ENCODE assay signal across 20 cellular contexts in the genomic region with DNA sequence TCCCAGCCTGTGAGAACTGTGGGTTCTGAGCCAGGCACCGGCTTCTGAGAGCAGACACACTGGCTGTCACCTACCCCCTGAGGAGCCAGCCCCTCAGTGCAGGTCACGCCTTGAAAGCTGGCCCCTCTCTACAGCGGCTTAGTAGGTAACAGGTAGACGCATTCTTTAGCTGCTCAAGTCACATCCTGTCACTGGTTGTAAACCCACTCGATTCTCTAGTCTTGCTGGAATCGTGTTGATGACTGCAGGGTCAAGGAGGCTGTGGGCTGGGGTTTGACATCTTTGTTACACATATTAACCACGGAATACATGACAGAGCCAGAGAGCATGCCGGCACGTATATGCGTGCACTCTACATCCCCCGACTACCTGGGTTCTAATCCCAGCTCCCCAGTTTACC.
DNase-seq lines count a peak whose midpoint lies in the region; ATAC-seq, FAIRE-seq and TF ChIP-seq lines count a peak whose summit lies in the region.
"Had no signal": no experiment of that assay in that cellular context is flagged by ENCODE, and none has a peak within 500 bp of the region (broad histone marks: within the 10 kb centered on the region; RNA-seq: fewer than 3 reads in every experiment).

No MANE protein-coding gene starts in this region.

- CTCF ChIA-PET in activated CD8-positive, alpha-beta T cell treated with anti-CD3 and anti-CD28 coated beads for 36 hours (lab: Charles Lee), result no interaction called here
- CTCF ChIA-PET in activated CD8-positive, alpha-beta T cell treated with anti-CD3 and anti-CD28 coated beads, Interleukin-2, amount 10 ng/mL, durations not matched to agents 7 days and 5 days (lab: Charles Lee), result no interaction called here
- CTCF ChIA-PET in GM12878 (lab: Yijun Ruan, JAX), result no interaction called here

- no peaks in the 10 kb centered on the region for H3K27me3 Mint-ChIP-seq in activated CD8-positive, alpha-beta T cell treated with anti-CD3 and anti-CD28 coated beads for 36 hours
- H3K27me3 Mint-ChIP-seq in activated CD8-positive, alpha-beta T cell treated with anti-CD3 and anti-CD28 coated beads, Interleukin-2, amount 10 ng/mL, durations not matched to agents 7 days and 5 days (ENCODE audit: low read depth), result no peaks in the 10 kb centered on the region
- H3K27me3 Mint-ChIP-seq: IgD-negative memory B cell; stimulated activated naive B cell treated with anti-CD40 and anti-IgM and Interleukin-4, amounts not matched to agents 10 μg/mL and 1 μg/mL and 100 μg/mL, for 72 hours had no signal

- no peak for TF ChIP-seq CTCF in activated CD8-positive, alpha-beta T cell treated with anti-CD3 and anti-CD28 coated beads for 36 hours (IDR thresholded peaks at IDR 0.05)
- TF ChIP-seq CTCF in DND-41 (IDR thresholded peaks at IDR 0.05; ENCODE audit: borderline replicate concordance, extremely low read depth, low read length, poor library complexity, severe bottlenecking) (no peak), GM12878 (IDR thresholded peaks at IDR 0.05 in 2 of 3, conservative IDR thresholded peaks at IDR 0.05 in 1 of 3; ENCODE audit: control insufficient read depth in 2 of 3, extremely low read depth in 1 of 3, insufficient read depth in 1 of 3, low read depth in 3 of 3, low read length in 3 of 3) (no peak), sigmoid colon (IDR thresholded peaks at IDR 0.05) (no peak)

- no peak overlapping the region for H2AFZ ChIP-seq in DND-41 (ENCODE audit: low read depth, low read length)
- H2AFZ ChIP-seq in GM12878 (ENCODE audit: control insufficient read depth, low read depth, low read length), result no peak overlapping the region

- TF ChIP-seq EP300 in GM12878 (IDR thresholded peaks at IDR 0.05; ENCODE audit: borderline replicate concordance in 1 of 2, control insufficient read depth in 1 of 2, low read depth in 2 of 2, low read length in 2 of 2) (no peak), sigmoid colon (IDR thresholded peaks at IDR 0.05) (no peak)

- H3K9ac ChIP-seq in DND-41 (ENCODE audit: low read depth, low read length), result no peak overlapping the region
- no peak overlapping the region for H3K9ac ChIP-seq in GM12878 (ENCODE audit: control insufficient read depth, insufficient read depth, low read length)

- POLR2A ChIA-PET in activated CD8-positive, alpha-beta T cell treated with anti-CD3 and anti-CD28 coated beads for 36 hours (lab: Charles Lee), result interaction anchor here (0.8 kb wide), 1 partner anchor 23 kb away, joined by 3 read pairs; no protein-coding TSS in a partner anchor
- POLR2A ChIA-PET in activated CD8-positive, alpha-beta T cell treated with anti-CD3 and anti-CD28 coated beads, Interleukin-2, amount 10 ng/mL, durations not matched to agents 7 days and 5 days (lab: Charles Lee), result no interaction called here
- POLR2A ChIA-PET in GM12878 (lab: Charles Lee), result no interaction called here

- peaks cover 1% of the 10 kb centered on the region for H3K9me3 Mint-ChIP-seq in activated CD8-positive, alpha-beta T cell treated with anti-CD3 and anti-CD28 coated beads for 36 hours
- H3K9me3 Mint-ChIP-seq in activated CD8-positive, alpha-beta T cell treated with anti-CD3 and anti-CD28 coated beads, Interleukin-2, amount 10 ng/mL, durations not matched to agents 7 days and 5 days (ENCODE audit: insufficient read depth), result no peaks in the 10 kb centered on the region
- H3K9me3 Mint-ChIP-seq: stimulated activated naive B cell treated with anti-CD40 and anti-IgM and Interleukin-4, amounts not matched to agents 10 μg/mL and 1 μg/mL and 100 μg/mL, for 72 hours had no signal

- in situ Hi-C loops in GM12878 (cut with MboI), result no loop called here

- H3K9me3 ChIP-seq in DND-41 (ENCODE audit: insufficient read depth, low read length, severe bottlenecking) (no peaks in the 10 kb centered on the region), GM12878 (replicated peaks; ENCODE audit: control insufficient read depth, insufficient read depth, low read length) (peaks cover 3% of the 10 kb centered on the region; the same call in 1 of the 3 replicates), sigmoid colon (no peaks in the 10 kb centered on the region)
- H3K9me3 ChIP-seq: vagina had no signal

- FAIRE-seq in GM12878 (lab: Jason Lieb, UNC), result no peak

- SMC1A ChIA-PET in GM12878 (lab: Charles Lee; ENCODE audit: uncharacterized antibody, unreplicated experiment), result no interaction called here

- intact Hi-C loops in activated CD8-positive, alpha-beta T cell treated with anti-CD3 and anti-CD28 coated beads for 36 hours (cut with micrococcal nuclease), result no loop called here
- intact Hi-C loops in GM12878 (cut with micrococcal nuclease; ENCODE audit: unreplicated experiment), result no loop called here
- intact Hi-C loops in sigmoid colon (cut with DNase I), result loop anchor here (5.0 kb wide), 3 partner anchors 68 to 208 kb away; no protein-coding TSS in a partner anchor

- TF ChIP-seq RAD21 in GM12878 (IDR thresholded peaks at IDR 0.05; ENCODE audit: insufficient read depth, low read depth, low read length), result no peak

- no TSS peak for BruUV-seq in GM12878 (replicated peaks; lab: Mats Ljungman, UMichigan)

- H4K20me1 ChIP-seq in DND-41 (ENCODE audit: insufficient read depth, low read length), result no peaks in the 10 kb centered on the region
- H4K20me1 ChIP-seq in GM12878 (ENCODE audit: control insufficient read depth, insufficient read depth), result no peaks in the 10 kb centered on the region

- peaks cover 53% of the 10 kb centered on the region for H3K36me3 Mint-ChIP-seq in activated CD8-positive, alpha-beta T cell treated with anti-CD3 and anti-CD28 coated beads for 36 hours (ENCODE audit: low read depth)
- peaks cover 29% of the 10 kb centered on the region for H3K36me3 Mint-ChIP-seq in activated CD8-positive, alpha-beta T cell treated with anti-CD3 and anti-CD28 coated beads, Interleukin-2, amount 10 ng/mL, durations not matched to agents 7 days and 5 days (ENCODE audit: low read depth)

- H3K27ac Mint-ChIP-seq in activated CD8-positive, alpha-beta T cell treated with anti-CD3 and anti-CD28 coated beads for 36 hours, result no peak overlapping the region
- no peak overlapping the region for H3K27ac Mint-ChIP-seq in activated CD8-positive, alpha-beta T cell treated with anti-CD3 and anti-CD28 coated beads, Interleukin-2, amount 10 ng/mL, durations not matched to agents 7 days and 5 days
- H3K27ac Mint-ChIP-seq: stimulated activated naive B cell treated with anti-CD40 and anti-IgM and Interleukin-4, amounts not matched to agents 10 μg/mL and 1 μg/mL and 100 μg/mL, for 72 hours had no signal

- H3K79me2 ChIP-seq in DND-41 (ENCODE audit: insufficient read depth, low read length) (peaks cover 32% of the 10 kb centered on the region), GM12878 (ENCODE audit: control insufficient read depth, insufficient read depth, low read length) (no peaks in the 10 kb centered on the region; the same call in none of the 2 replicates)

- H3K4me2 ChIP-seq in DND-41 (ENCODE audit: insufficient read depth, low read length) (no peak overlapping the region), GM12878 (ENCODE audit: control insufficient read depth, insufficient read depth) (no peak overlapping the region)

- 87% methylated on average over 11 of the region's 11 CpGs for WGBS in GM12878 (ENCODE audit: insufficient coverage, insufficient replicate concordance, low lambda C conversion rate, missing lambda C conversion rate)
- 89 to 90% methylated on average over 11 of the region's 11 CpGs for WGBS in sigmoid colon, 2 donors

- H3K27ac ChIP-seq in DND-41 (ENCODE audit: low read length) (peak overlapping the region; percentile 17; the same call in 1 of the 2 replicates), GM12878 (ENCODE audit: control insufficient read depth, insufficient read depth) (no peak overlapping the region), sigmoid colon (peak overlapping the region; percentile 82 to 88 (median 84))
- H3K27ac ChIP-seq: vagina had no signal

- RAD21 ChIA-PET in GM12878 (lab: Charles Lee; ENCODE audit: unreplicated experiment), result no interaction called here

- DNase-seq in activated CD8-positive, alpha-beta T cell treated with anti-CD3 and anti-CD28 coated beads for 36 hours, result peak; percentile 60
- no peak for DNase-seq in activated CD8-positive, alpha-beta T cell treated with anti-CD3 and anti-CD28 coated beads, Interleukin-2, amount 10 ng/mL, durations not matched to agents 7 days and 5 days
- DNase-seq in DND-41 (no peak), GM12878 (ENCODE audit: low read depth, low spot score) (no peak), sigmoid colon (no peak), DMS79 (lab: John Stamatoyannopoulos, UW) (no peak)
- DNase-seq: activated gamma-delta T cell treated with Interleukin-2 at 50 U/mL for 16 hours; EL; kidney glomerular epithelial cell; NCI-H1930; NCI-H510A; occipital lobe; Right ventricle myocardium superior; stimulated activated naive B cell treated with anti-CD40 and anti-IgM and Interleukin-4, amounts not matched to agents 10 μg/mL and 1 μg/mL and 100 μg/mL, for 72 hours had no signal

- H3K27me3 ChIP-seq in DND-41 (ENCODE audit: insufficient read depth, low read length, poor library complexity), result no peaks in the 10 kb centered on the region
- H3K27me3 ChIP-seq in GM12878 (replicated peaks in 1 of 2; ENCODE audit: control insufficient read depth in 2 of 2, insufficient read depth in 2 of 2, low read length in 1 of 2), result no peaks in the 10 kb centered on the region
- H3K27me3 ChIP-seq in sigmoid colon, result no peaks in the 10 kb centered on the region
- H3K27me3 ChIP-seq: vagina had no signal

- no peak overlapping the region for H3K4me3 Mint-ChIP-seq in activated CD8-positive, alpha-beta T cell treated with anti-CD3 and anti-CD28 coated beads for 36 hours
- H3K4me3 Mint-ChIP-seq in activated CD8-positive, alpha-beta T cell treated with anti-CD3 and anti-CD28 coated beads, Interleukin-2, amount 10 ng/mL, durations not matched to agents 7 days and 5 days, result no peak overlapping the region
- H3K4me3 Mint-ChIP-seq: brain; stimulated activated naive B cell treated with anti-CD40 and anti-IgM and Interleukin-4, amounts not matched to agents 10 μg/mL and 1 μg/mL and 100 μg/mL, for 72 hours had no signal

- TF ChIP-seq POLR2A in GM12878 (IDR thresholded peaks at IDR 0.05; ENCODE audit: low read depth, low read length) (0 out of 2 replicates have a peak, but pooled peaks have one; percentile 32), sigmoid colon (IDR thresholded peaks at IDR 0.05) (no peak)

- H3K4me3 ChIP-seq in DND-41 (ENCODE audit: low read depth in 1 of 2, low read length in 2 of 2) (no peak overlapping the region), GM12878 (no peak overlapping the region), sigmoid colon (no peak overlapping the region)
- H3K4me3 ChIP-seq: vagina had no signal

- H3K4me1 ChIP-seq in DND-41 (ENCODE audit: insufficient read depth, low read length) (peaks cover 25% of the 10 kb centered on the region), GM12878 (ENCODE audit: control insufficient read depth, insufficient read depth, low read length) (peaks cover 12% of the 10 kb centered on the region), sigmoid colon (peaks cover 0 to 60% (median 53%) of the 10 kb centered on the region in 4 donors)

- peak; percentile 77 for ATAC-seq in activated CD8-positive, alpha-beta T cell treated with anti-CD3 and anti-CD28 coated beads for 36 hours
- no peak for ATAC-seq in activated CD8-positive, alpha-beta T cell treated with anti-CD3 and anti-CD28 coated beads, Interleukin-2, amount 10 ng/mL, durations not matched to agents 7 days and 5 days
- ATAC-seq in DND-41 (ENCODE audit: insufficient read depth, low read depth) (no peak), GM12878 (no peak), HG03378 (IDR thresholded peaks at IDR 0.05; ENCODE audit: unreplicated experiment) (no peak), HG03039 (IDR thresholded peaks at IDR 0.05; ENCODE audit: unreplicated experiment) (no peak)
- ATAC-seq: activated CD4-positive, CD25-positive, alpha-beta regulatory T cell treated with anti-CD3 and anti-CD28 coated beads, Interleukin-2, amount 50 U/mL, for 24 hours; stimulated activated naive B cell treated with anti-CD40 and anti-IgM and Interleukin-4, amounts not matched to agents 10 μg/mL and 1 μg/mL and 100 μg/mL, for 72 hours had no signal

- peaks cover 87% of the 10 kb centered on the region for H3K36me3 ChIP-seq in DND-41 (ENCODE audit: insufficient read depth, low read length)
- peaks cover 25 to 48% of the 10 kb centered on the region in 2 experiments for H3K36me3 ChIP-seq in GM12878 (ENCODE audit: control insufficient read depth in 2 of 2, insufficient read depth in 2 of 2, low read length in 1 of 2)
- H3K36me3 ChIP-seq in sigmoid colon, result peaks cover 0 to 23% (median 0%) of the 10 kb centered on the region in 4 donors
- H3K36me3 ChIP-seq: vagina had no signal

- H3K4me1 Mint-ChIP-seq in activated CD8-positive, alpha-beta T cell treated with anti-CD3 and anti-CD28 coated beads for 36 hours (ENCODE audit: low read depth), result peaks cover 21% of the 10 kb centered on the region
- peaks cover 16% of the 10 kb centered on the region for H3K4me1 Mint-ChIP-seq in activated CD8-positive, alpha-beta T cell treated with anti-CD3 and anti-CD28 coated beads, Interleukin-2, amount 10 ng/mL, durations not matched to agents 7 days and 5 days (ENCODE audit: low read depth)
